12 cellular contexts compared by ENCODE assay signal in the genomic region with DNA sequence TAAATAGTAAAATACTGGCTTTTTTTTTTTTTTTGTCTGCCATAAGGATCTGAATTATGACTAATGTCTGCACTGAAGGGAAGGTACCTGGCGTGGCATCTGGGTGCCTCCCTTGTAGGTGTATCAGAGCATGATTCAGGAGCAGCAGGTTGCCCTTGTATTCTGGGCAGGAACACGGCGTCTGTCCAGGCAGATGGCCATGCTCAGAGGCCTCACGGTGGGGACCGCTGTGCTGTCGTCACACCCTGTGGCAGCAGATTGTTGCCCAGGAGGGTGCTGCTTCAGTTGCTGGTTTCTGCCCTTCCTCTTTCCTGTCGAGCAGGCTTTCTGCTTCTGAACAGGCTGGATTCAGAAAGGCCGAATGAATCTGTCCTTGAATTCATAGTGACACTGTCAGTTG. TPM values are rescaled to one million over a fixed set of nuclear protein-coding genes. Genes with fewer than 3 reads are reported as not detected.
DNase-seq lines count a peak whose midpoint lies in the region; ATAC-seq, FAIRE-seq and TF ChIP-seq lines count a peak whose summit lies in the region.
"Had no signal": no experiment of that assay in that cellular context is flagged by ENCODE, and none has a peak within 500 bp of the region (broad histone marks: within the 10 kb centered on the region; RNA-seq: fewer than 3 reads in every experiment).

No MANE protein-coding gene starts in this region.

- POLR2A ChIA-PET in PC-3 (lab: Charles Lee; ENCODE audit: unreplicated experiment), result no interaction called here

- intact Hi-C loops in PC-3 (cut with micrococcal nuclease), result no loop called here
- intact Hi-C loops in pancreas (cut with DNase I), result no loop called here

- no peak overlapping the region for H3K27ac ChIP-seq in PC-3 (ENCODE audit: low read length)
- peak overlapping the region; percentile 34 for H3K27ac ChIP-seq in epithelial cell of prostate
- H3K27ac ChIP-seq in pancreas, result no peak overlapping the region
- H3K27ac ChIP-seq: thoracic aorta had no signal

- no peaks in the 10 kb centered on the region for H3K9me2 ChIP-seq in PC-3 (replicated peaks; ENCODE audit: low read length)

- H3K9me3 ChIP-seq in PC-3 (ENCODE audit: low read length) (no peaks in the 10 kb centered on the region), pancreas (no peaks in the 10 kb centered on the region)
- H3K9me3 ChIP-seq: thoracic aorta had no signal

- ATAC-seq in PC-3 (peak; percentile 64; the same call in 1 of the 2 replicates), pancreas (peak in 3 of 4 donors; percentile 57 to 74 (median 69)), GM19452 (IDR thresholded peaks at IDR 0.05; ENCODE audit: unreplicated experiment) (no peak), HG03095 (IDR thresholded peaks at IDR 0.05; ENCODE audit: unreplicated experiment) (no peak), GM19463 (IDR thresholded peaks at IDR 0.05; ENCODE audit: unreplicated experiment) (no peak)

- H3K36me3 ChIP-seq in PC-3 (ENCODE audit: low read depth, low read length) (no peaks in the 10 kb centered on the region), pancreas (no peaks in the 10 kb centered on the region)
- H3K36me3 ChIP-seq: thoracic aorta had no signal

- peaks cover 77% of the 10 kb centered on the region for H3K79me2 ChIP-seq in PC-3 (ENCODE audit: low read length)

- CTCF ChIA-PET in PC-3 (lab: Charles Lee), result no interaction called here

- no TSS peak for BruUV-seq in PC-3 (replicated peaks; lab: Mats Ljungman, UMichigan)

- H3K4me2 ChIP-seq in PC-3 (ENCODE audit: low read length), result no peak overlapping the region

- no peak for TF ChIP-seq CTCF in PC-3 (conservative IDR thresholded peaks at IDR 0.05; ENCODE audit: low read depth, low read length)
- TF ChIP-seq CTCF in pancreas (IDR thresholded peaks at IDR 0.05), result no peak

- WGBS in pancreas, 2 donors, result 63 to 71% methylated on average over 8 of the region's 8 CpGs

- H3K9ac ChIP-seq in PC-3 (ENCODE audit: low read length), result no peak overlapping the region

- H4K20me1 ChIP-seq in PC-3 (ENCODE audit: low read length), result no peaks in the 10 kb centered on the region; the same call in 1 of the 2 replicates

- H3K27me3 ChIP-seq in PC-3 (ENCODE audit: low read length) (no peaks in the 10 kb centered on the region), pancreas (no peaks in the 10 kb centered on the region)

- no peak overlapping the region for H2AFZ ChIP-seq in PC-3 (ENCODE audit: low read length)

- peak; percentile 77 for DNase-seq in HPDE6-E6E7 (ENCODE audit: extremely low spot score)
- peak; percentile 39 for DNase-seq in PC-3
- peak; percentile 69 for DNase-seq in epithelial cell of prostate (ENCODE audit: low read depth, low spot score)
- no peak for DNase-seq in pancreas
- DNase-seq in NCI-H1048 (lab: John Stamatoyannopoulos, UW), result no peak
- DNase-seq: activated T-cell treated with anti-CD3 and anti-CD28 coated beads, Interleukin-2, amount 50 U/mL, for 48 hours; Calu3; NCI-H187 had no signal

- H3K4me1 ChIP-seq in PC-3 (ENCODE audit: insufficient read depth, low read length), result peaks cover 6% of the 10 kb centered on the region; the same call in 1 of the 2 replicates
- H3K4me1 ChIP-seq in pancreas, result peaks cover 0 to 16% (median 0%) of the 10 kb centered on the region in 3 donors

- no peaks in the 10 kb centered on the region for H3F3A ChIP-seq in PC-3 (ENCODE audit: low read length, unreplicated experiment)

- H3K4me3 ChIP-seq in PC-3 (ENCODE audit: low read length) (no peak overlapping the region), pancreas (no peak overlapping the region)
- H3K4me3 ChIP-seq: thoracic aorta had no signal

- no peak for FAIRE-seq in pancreas (lab: Jason Lieb, UNC)

RNA-seq across cellular contexts. Expression of a gene that starts 10.9 kb away (rescaled TPM):
- total RNA-seq in PC-3 (2014; rRNA removed), result 8.1 and 9.4 TPM in 2 replicates
- 1 to 10 TPM; 3.0 to 6.8 (median 4.9) TPM for total RNA-seq in pancreas
- polyA plus RNA-seq in pancreas, result 1 to 10 TPM; 2.4 to 3.1 TPM

Comparison
In these comparisons a context has a peak if more than half of its experiments do, and no peak if none do; other contexts are left out.
1. DNase-seq: peak in HPDE6-E6E7 (single experiment), PC-3 (single experiment) and epithelial cell of prostate (single experiment); none in pancreas (0 of 6) and NCI-H1048 (single experiment).
2. ATAC-seq: peak in PC-3 (single experiment) and pancreas (3 of 4); none in GM19452 (single experiment), HG03095 (single experiment) and GM19463 (single experiment).